Comparison of ENCODE assay signal across 16 cellular contexts in genomic region chr19:48296963-48297734, GRCh38. TPM values are rescaled to one million over a fixed set of nuclear protein-coding genes. Genes with fewer than 3 reads are reported as not detected.
DNase-seq lines count a peak whose midpoint lies in the region; ATAC-seq, FAIRE-seq and TF ChIP-seq lines count a peak whose summit lies in the region.
"Had no signal": no experiment of that assay in that cellular context is flagged by ENCODE, and none has a peak within 500 bp of the region (broad histone marks: within the 10 kb centered on the region; RNA-seq: fewer than 3 reads in every experiment).

No MANE protein-coding gene starts in this region.

- SMC1A ChIA-PET in GM12878 (lab: Charles Lee; ENCODE audit: uncharacterized antibody, unreplicated experiment) = no interaction called here

- H3K27me3 Mint-ChIP-seq in H9 (ENCODE audit: low read depth) = no peaks in the 10 kb centered on the region
- no peaks in the 10 kb centered on the region for H3K27me3 Mint-ChIP-seq in activated naive CD8-positive, alpha-beta T cell treated with anti-CD3 and anti-CD28 coated beads for 36 hours

- CTCF ChIA-PET in GM12878 (lab: Yijun Ruan, JAX) = no interaction called here

- no peak overlapping the region for H2BK120ac ChIP-seq in H9 (ENCODE audit: low read depth, low read length, poor library complexity, severe bottlenecking)

- no peak overlapping the region; the same call in 1 of the 2 replicates for H3K14ac ChIP-seq in H9 (ENCODE audit: insufficient read depth, low read length)

- H3K79me2 ChIP-seq in H9 (ENCODE audit: insufficient read depth, low read length) = no peaks in the 10 kb centered on the region
- H3K79me2 ChIP-seq in GM12878 (ENCODE audit: control insufficient read depth, insufficient read depth, low read length) = no peaks in the 10 kb centered on the region

- H2AK5ac ChIP-seq in H9 (ENCODE audit: insufficient read length, low read length) = no peak overlapping the region

- H4K5ac ChIP-seq in H9 (ENCODE audit: insufficient read length, low read depth, low read length) = no peak overlapping the region

- DNase-seq in H9 (peak; percentile 64), GM12878 (ENCODE audit: low read depth, low spot score) (no peak), iPS-NIHi11 (ENCODE audit: low spot score) (peak; percentile 49), aorta (no peak), NCI-H524 (lab: John Stamatoyannopoulos, UW) (no peak), foreskin fibroblast (no peak)
- no peak for DNase-seq in activated naive CD8-positive, alpha-beta T cell treated with anti-CD3 and anti-CD28 coated beads for 36 hours
- DNase-seq: Caco-2, GF-D8, GM23248, NCI-H1417 treated with DMSO at 0.1 percent for 48 hours, NCI-H1930, NCI-H526 treated with DMSO at 0.1 percent for 48 hours had no signal

- no peak overlapping the region for H3T11ph ChIP-seq in H9 (ENCODE audit: low read length)

- TF ChIP-seq CTCF in H9 (conservative IDR thresholded peaks at IDR 0.05) (no peak), GM12878 (IDR thresholded peaks at IDR 0.05 in 2 of 3, conservative IDR thresholded peaks at IDR 0.05 in 1 of 3; ENCODE audit: control insufficient read depth in 2 of 3, extremely low read depth in 1 of 3, insufficient read depth in 1 of 3, low read depth in 3 of 3, low read length in 3 of 3) (no peak), foreskin fibroblast (IDR thresholded peaks at IDR 0.05; ENCODE audit: low read depth, low read length) (no peak)

- no peak for FAIRE-seq in GM12878 (lab: Jason Lieb, UNC)

- in situ Hi-C loops in GM12878 (cut with MboI) = loop anchor here (10.0 kb wide), 1 partner anchor 332 kb away; no protein-coding TSS in a partner anchor

- H3K23me2 ChIP-seq in H9 (ENCODE audit: insufficient read length, low read depth, low read length, poor library complexity, severe bottlenecking) = no peaks in the 10 kb centered on the region

- H2BK15ac ChIP-seq in H9 (ENCODE audit: low read depth, low read length) = 0 out of 2 replicates have a peak overlapping the region, but pooled peaks have one; percentile 77

- H3K27me3 ChIP-seq in H9 (ENCODE audit: insufficient read depth, low read length) = no peaks in the 10 kb centered on the region
- no peaks in the 10 kb centered on the region for H3K27me3 ChIP-seq in GM12878 (replicated peaks in 1 of 2; ENCODE audit: control insufficient read depth in 2 of 2, insufficient read depth in 2 of 2, low read length in 1 of 2)
- no peaks in the 10 kb centered on the region for H3K27me3 ChIP-seq in aorta (ENCODE audit: control insufficient read depth in 1 of 2, insufficient read depth in 2 of 2, low read length in 1 of 2)
- H3K27me3 ChIP-seq: SJSA1 had no signal

- no peak overlapping the region for H4K8ac ChIP-seq in H9 (replicated peaks; ENCODE audit: insufficient read length, low read depth, low read length)

- no peak overlapping the region for H2BK12ac ChIP-seq in H9 (ENCODE audit: insufficient read length, low read depth, low read length)

- peaks cover 11 to 14% of the 10 kb centered on the region in 2 experiments for H3K4me1 Mint-ChIP-seq in H9
- H3K4me1 Mint-ChIP-seq in activated naive CD8-positive, alpha-beta T cell treated with anti-CD3 and anti-CD28 coated beads for 36 hours = no peaks in the 10 kb centered on the region

- no peaks in the 10 kb centered on the region for H3K9me3 ChIP-seq in H9 (ENCODE audit: control insufficient read depth, low read depth, low read length)
- H3K9me3 ChIP-seq in GM12878 (replicated peaks; ENCODE audit: control insufficient read depth, insufficient read depth, low read length) = no peaks in the 10 kb centered on the region
- no peaks in the 10 kb centered on the region for H3K9me3 ChIP-seq in aorta (ENCODE audit: control insufficient read depth, low read length)
- H3K9me3 ChIP-seq: Caco-2, SJSA1 had no signal

- peak overlapping the region in 1 of 3 experiments; percentile 18; a peak in 1 of 7 replicates for H3K27ac Mint-ChIP-seq in H9
- H3K27ac Mint-ChIP-seq in activated naive CD8-positive, alpha-beta T cell treated with anti-CD3 and anti-CD28 coated beads for 36 hours = no peak overlapping the region

- H3K4me2 ChIP-seq in H9 (ENCODE audit: insufficient read depth, insufficient read length, low read length) (no peak overlapping the region), GM12878 (ENCODE audit: control insufficient read depth, insufficient read depth) (no peak overlapping the region)
- H3K4me2 ChIP-seq: KMS-11 had no signal

- H3K4me1 ChIP-seq in H9 (ENCODE audit: insufficient read depth, low read length) (no peaks in the 10 kb centered on the region), GM12878 (ENCODE audit: control insufficient read depth, insufficient read depth, low read length) (no peaks in the 10 kb centered on the region), aorta (ENCODE audit: control insufficient read depth in 1 of 2, insufficient read depth in 2 of 2, low read length in 2 of 2) (no peaks in the 10 kb centered on the region)

- no peak overlapping the region for H3K23ac ChIP-seq in H9 (ENCODE audit: insufficient read length, low read depth, low read length)

- H4K91ac ChIP-seq in H9 (ENCODE audit: insufficient read length, low read depth, low read length) = no peak overlapping the region

- H4K20me1 ChIP-seq in H9 (ENCODE audit: control insufficient read depth, insufficient read depth, insufficient read length) (no peaks in the 10 kb centered on the region), GM12878 (ENCODE audit: control insufficient read depth, insufficient read depth) (no peaks in the 10 kb centered on the region)

- no peaks in the 10 kb centered on the region; a peak in 1 of 5 replicates for H3K9me3 Mint-ChIP-seq in H9
- no peaks in the 10 kb centered on the region for H3K9me3 Mint-ChIP-seq in activated naive CD8-positive, alpha-beta T cell treated with anti-CD3 and anti-CD28 coated beads for 36 hours

- H2BK5ac ChIP-seq in H9 (ENCODE audit: insufficient read length, low read length) = no peak overlapping the region

- RAD21 ChIA-PET in GM12878 (lab: Charles Lee; ENCODE audit: unreplicated experiment) = no interaction called here

- H3K9ac ChIP-seq in H9 (ENCODE audit: extremely low read depth, insufficient read length, low read length) (no peak overlapping the region), GM12878 (ENCODE audit: control insufficient read depth, insufficient read depth, low read length) (no peak overlapping the region)
- H3K9ac ChIP-seq: GM23248, KMS-11 had no signal

- BruUV-seq in GM12878 (replicated peaks; lab: Mats Ljungman, UMichigan) = no TSS peak

- TF ChIP-seq POLR2A in GM12878 (IDR thresholded peaks at IDR 0.05; ENCODE audit: low read depth, low read length) = no peak

- H3K18ac ChIP-seq in H9 (ENCODE audit: insufficient read length, low read depth, low read length) = peak overlapping the region; percentile 84

- TF ChIP-seq RAD21 in GM12878 (IDR thresholded peaks at IDR 0.05; ENCODE audit: insufficient read depth, low read depth, low read length) = no peak

- no peak overlapping the region for H2AFZ ChIP-seq in H9 (ENCODE audit: low read length)
- no peak overlapping the region for H2AFZ ChIP-seq in GM12878 (ENCODE audit: control insufficient read depth, low read depth, low read length)
- H2AFZ ChIP-seq: GM23248 had no signal

- H3K36me3 Mint-ChIP-seq in H9 (ENCODE audit: insufficient read depth in 1 of 3, low read depth in 3 of 3) = no peaks in the 10 kb centered on the region
- no peaks in the 10 kb centered on the region for H3K36me3 Mint-ChIP-seq in activated naive CD8-positive, alpha-beta T cell treated with anti-CD3 and anti-CD28 coated beads for 36 hours

- no peak overlapping the region for H3K4me3 Mint-ChIP-seq in H9
- no peak overlapping the region for H3K4me3 Mint-ChIP-seq in activated naive CD8-positive, alpha-beta T cell treated with anti-CD3 and anti-CD28 coated beads for 36 hours

- intact Hi-C loops in GM12878 (cut with micrococcal nuclease; ENCODE audit: unreplicated experiment) = no loop called here
- intact Hi-C loops in aorta (cut with DNase I) = no loop called here

- H3K4me3 ChIP-seq in GM12878 (no peak overlapping the region), aorta (ENCODE audit: low read length in 2 of 2) (no peak overlapping the region), foreskin fibroblast (ENCODE audit: low read depth in 1 of 2, low read length in 2 of 2) (no peak overlapping the region)
- H3K4me3 ChIP-seq: GM23248, SJSA1 had no signal

- ATAC-seq in GM12878 (no peak), aorta (ENCODE audit: low FRiP score) (peak; percentile 48)
- ATAC-seq: Panc1 had no signal

- no peak overlapping the region for H2BK20ac ChIP-seq in H9 (ENCODE audit: low read depth, low read length, poor library complexity, severe bottlenecking)

- POLR2A ChIA-PET in GM12878 (lab: Charles Lee) = no interaction called here

- WGBS in H9 (ENCODE audit: extremely low coverage, insufficient read length, low lambda C conversion rate) = no CpG with 5 or more reads among the region's 42 CpGs
- 48% methylated on average over 37 of the region's 42 CpGs for WGBS in GM12878 (ENCODE audit: insufficient coverage, insufficient replicate concordance, low lambda C conversion rate, missing lambda C conversion rate)
- WGBS in aorta, 2 donors = 88 to 89% methylated on average over 41 to 42 of the region's 42 CpGs

- H3K27ac ChIP-seq in H9 (ENCODE audit: insufficient read length, low read depth, low read length) (no peak overlapping the region), GM12878 (ENCODE audit: control insufficient read depth, insufficient read depth) (no peak overlapping the region), aorta (ENCODE audit: low read depth in 1 of 2, low read length in 2 of 2) (no peak overlapping the region)
- H3K27ac ChIP-seq: GM23248, KMS-11, SJSA1 had no signal

- H3K79me1 ChIP-seq in H9 (ENCODE audit: insufficient read depth, low read depth, low read length, poor library complexity, severe bottlenecking) = no peaks in the 10 kb centered on the region

- no peak overlapping the region for H3K56ac ChIP-seq in H9 (ENCODE audit: insufficient read length, low read depth, low read length)

- no peak for TF ChIP-seq EP300 in GM12878 (IDR thresholded peaks at IDR 0.05; ENCODE audit: borderline replicate concordance in 1 of 2, control insufficient read depth in 1 of 2, low read depth in 2 of 2, low read length in 2 of 2)

- H3K36me3 ChIP-seq in GM12878 (ENCODE audit: control insufficient read depth in 2 of 2, insufficient read depth in 2 of 2, low read length in 1 of 2) = no peaks in the 10 kb centered on the region
- H3K36me3 ChIP-seq in aorta (ENCODE audit: control insufficient read depth in 1 of 2, insufficient read depth in 2 of 2, low read length in 1 of 2) = no peaks in the 10 kb centered on the region
- H3K36me3 ChIP-seq: SJSA1 had no signal

- no peak overlapping the region for H3K4ac ChIP-seq in H9 (ENCODE audit: low read depth, low read length)

RNA-seq across cellular contexts. Expression of gene ZNF114, which starts 27.3 kb away (rescaled TPM):
- total RNA-seq in H9 (2021) (20.2 and 20.3 TPM in 2 replicates), GM12878 (2014; rRNA removed) (5.0 TPM in 2 replicates), GM12878 (2014; rRNA removed; fragmentation: Illumina TruSeq; extraction: Trizol) (6.1 TPM in 2 replicates), GM12878 (2021) (2.9 and 5.7 TPM in 2 replicates), aorta (1 to 10 TPM in 1 of 2 donors, under 1 TPM in 1; 0.26 to 1.0 TPM)
- total RNA-seq in GM12878 (2013; cell fraction: nucleolus; rRNA removed) = not detected in 2 replicates
- polyA plus RNA-seq in GM12878 (2011; ENCODE audit: low read depth) = 0.72 TPM
- polyA plus RNA-seq in GM12878 (2011; rRNA removed) (0.09 TPM in 1 of 2 replicates, not detected in the other), GM12878 (2014; fragmentation: Illumina TruSeq; extraction: Trizol) (5.6 and 5.7 TPM in 2 replicates), GM12878 (2014; fragmentation: Nextera tagmentation; extraction: Ambion mirVana) (1 to 10 TPM; 1.0 to 2.0 TPM), GM12878 (2014; rRNA removed) (3.5 and 3.8 TPM in 2 replicates), GM12878 (2016; fragmentation: Nextera tagmentation; extraction: Ambion mirVana) (1 to 10 TPM; 4.9 to 5.7 TPM), aorta (not detected)
- 0.16 TPM in 1 of 2 replicates, not detected in the other for polyA plus RNA-seq in GM12878 (2011; cell fraction: cytosol; rRNA removed)
- polyA plus RNA-seq in GM12878 (2011; cell fraction: nucleus; rRNA removed) = not detected in 2 replicates
- 0.77 and 0.81 TPM in 2 replicates for polyA plus RNA-seq in GM12878 (2012)
- not detected in 2 replicates for polyA minus RNA-seq in GM12878 (2011; rRNA and poly(A)+ RNA removed)
- polyA minus RNA-seq in GM12878 (2011; cell fraction: cytosol; rRNA and poly(A)+ RNA removed) = not detected in 2 replicates
- polyA minus RNA-seq in GM12878 (2011; cell fraction: nucleus; rRNA and poly(A)+ RNA removed) = not detected in 2 replicates
- under 1 TPM; 0.44 to 0.60 TPM for total RNA-seq in activated naive CD8-positive, alpha-beta T cell treated with anti-CD3 and anti-CD28 coated beads for 36 hours
- polyA plus RNA-seq: GM23248 had no signal

RNA-seq across cellular contexts. Expression of gene EMP3, which starts 28.2 kb away (rescaled TPM):
- 9.6 and 13.2 TPM in 2 replicates for total RNA-seq in H9 (2021)
- total RNA-seq in GM12878 (2013; cell fraction: nucleolus; rRNA removed) = 27.2 and 29.7 TPM in 2 replicates
- 97.5 and 99.1 TPM in 2 replicates for total RNA-seq in GM12878 (2014; rRNA removed)
- 126 and 137 TPM in 2 replicates for total RNA-seq in GM12878 (2014; rRNA removed; fragmentation: Illumina TruSeq; extraction: Trizol)
- 145 and 147 TPM in 2 replicates for total RNA-seq in GM12878 (2021)
- polyA plus RNA-seq in GM12878 (2011; ENCODE audit: low read depth) = 64.0 TPM
- polyA plus RNA-seq in GM12878 (2011; rRNA removed) = 68.8 and 128 TPM in 2 replicates
- 227 and 228 TPM in 2 replicates for polyA plus RNA-seq in GM12878 (2011; cell fraction: cytosol; rRNA removed)
- 61.5 and 90.3 TPM in 2 replicates for polyA plus RNA-seq in GM12878 (2011; cell fraction: nucleus; rRNA removed)
- polyA plus RNA-seq in GM12878 (2012) = 119 and 128 TPM in 2 replicates
- polyA plus RNA-seq in GM12878 (2014; fragmentation: Illumina TruSeq; extraction: Trizol) = 139 and 149 TPM in 2 replicates
- polyA plus RNA-seq in GM12878 (2014; fragmentation: Nextera tagmentation; extraction: Ambion mirVana) = 10 to 100 TPM; 53.2 to 73.6 TPM
- polyA plus RNA-seq in GM12878 (2014; rRNA removed) = 224 and 261 TPM in 2 replicates
- 100 to 1,000 TPM; 184 to 200 TPM for polyA plus RNA-seq in GM12878 (2016; fragmentation: Nextera tagmentation; extraction: Ambion mirVana)
- polyA minus RNA-seq in GM12878 (2011; rRNA and poly(A)+ RNA removed) = 108 and 154 TPM in 2 replicates
- 57.1 and 62.1 TPM in 2 replicates for polyA minus RNA-seq in GM12878 (2011; cell fraction: cytosol; rRNA and poly(A)+ RNA removed)
- polyA minus RNA-seq in GM12878 (2011; cell fraction: nucleus; rRNA and poly(A)+ RNA removed) = 28.8 and 32.8 TPM in 2 replicates
- total RNA-seq in aorta = 100 to 1,000 TPM; 107 to 151 TPM
- polyA plus RNA-seq in aorta = 100 to 1,000 TPM; 109 to 149 TPM
- total RNA-seq in activated naive CD8-positive, alpha-beta T cell treated with anti-CD3 and anti-CD28 coated beads for 36 hours = 100 to 1,000 TPM; 185 to 187 TPM

RNA-seq across cellular contexts. Expression of gene CARD8, which starts 41.4 kb away (rescaled TPM):
- total RNA-seq in H9 (2021) = 20.3 and 21.0 TPM in 2 replicates
- total RNA-seq in GM12878 (2013; cell fraction: nucleolus; rRNA removed) = 322 and 361 TPM in 2 replicates
- 39.4 and 39.8 TPM in 2 replicates for total RNA-seq in GM12878 (2014; rRNA removed)
- total RNA-seq in GM12878 (2014; rRNA removed; fragmentation: Illumina TruSeq; extraction: Trizol) = 52.5 and 63.7 TPM in 2 replicates
- 47.2 and 48.2 TPM in 2 replicates for total RNA-seq in GM12878 (2021)
- polyA plus RNA-seq in GM12878 (2011; ENCODE audit: low read depth) = 25.5 TPM
- 56.5 and 66.1 TPM in 2 replicates for polyA plus RNA-seq in GM12878 (2011; rRNA removed)
- polyA plus RNA-seq in GM12878 (2011; cell fraction: cytosol; rRNA removed) = 39.6 and 40.3 TPM in 2 replicates
- polyA plus RNA-seq in GM12878 (2011; cell fraction: nucleus; rRNA removed) = 166 and 173 TPM in 2 replicates
- polyA plus RNA-seq in GM12878 (2012) = 40.0 and 40.4 TPM in 2 replicates
- polyA plus RNA-seq in GM12878 (2014; fragmentation: Illumina TruSeq; extraction: Trizol) = 69.8 and 91.0 TPM in 2 replicates
- 10 to 100 TPM; 41.7 to 44.0 TPM for polyA plus RNA-seq in GM12878 (2014; fragmentation: Nextera tagmentation; extraction: Ambion mirVana)
- polyA plus RNA-seq in GM12878 (2014; rRNA removed) = 41.4 and 49.2 TPM in 2 replicates
- 10 to 100 TPM; 42.3 to 43.2 TPM for polyA plus RNA-seq in GM12878 (2016; fragmentation: Nextera tagmentation; extraction: Ambion mirVana)
- polyA minus RNA-seq in GM12878 (2011; rRNA and poly(A)+ RNA removed) = 35.4 and 42.2 TPM in 2 replicates
- 20.4 and 24.1 TPM in 2 replicates for polyA minus RNA-seq in GM12878 (2011; cell fraction: cytosol; rRNA and poly(A)+ RNA removed)
- polyA minus RNA-seq in GM12878 (2011; cell fraction: nucleus; rRNA and poly(A)+ RNA removed) = 52.0 and 77.9 TPM in 2 replicates
- total RNA-seq in aorta = 100 to 1,000 TPM in 1 of 2 donors, 10 to 100 TPM in 1; 46.5 to 116 TPM
- polyA plus RNA-seq in aorta = 10 to 100 TPM in 1 of 2 donors, 1 to 10 TPM in 1; 7.6 to 18.1 TPM
- 100 to 1,000 TPM; 102 to 103 TPM for total RNA-seq in activated naive CD8-positive, alpha-beta T cell treated with anti-CD3 and anti-CD28 coated beads for 36 hours

Comparison
In these comparisons a context has a peak if more than half of its experiments do, and no peak if none do; other contexts are left out.
1. DNase-seq: peak in H9 (single experiment) and iPS-NIHi11 (single experiment); none in GM12878 (single experiment), aorta (0 of 2), NCI-H524 (0 of 2), activated naive CD8-positive, alpha-beta T cell treated with anti-CD3 and anti-CD28 coated beads for 36 hours (single experiment) and foreskin fibroblast (0 of 2).